10 cellular contexts compared by ENCODE assay signal in genomic region chr6:44049163-44049988, GRCh38.
A peak's percentile ranks its signal among the peaks of the same experiment; 100 is the strongest.
DNase-seq lines count a peak whose midpoint lies in the region; ATAC-seq and TF ChIP-seq lines count a peak whose summit lies in the region.
"Had no signal": no experiment of that assay in that cellular context is flagged by ENCODE, and none has a peak within 500 bp of the region (broad histone marks: within the 10 kb centered on the region; RNA-seq: fewer than 3 reads in every experiment).

No MANE protein-coding gene starts in this region.

- peaks cover 28% of the 10 kb centered on the region for H3K4me1 ChIP-seq in hepatocyte (ENCODE audit: insufficient read depth)

- H2AFZ ChIP-seq in hepatocyte: no peak overlapping the region

- peaks cover 2% of the 10 kb centered on the region for H3K36me3 Mint-ChIP-seq in activated T-helper 1 cell treated with anti-CD3 and anti-CD28 coated beads, Interleukin-12 subunit alpha, Interleukin-12 subunit beta, Interleukin-2, Interleukin-4 antibody, amounts not matched to agents 30 ng/mL and 10 ng/mL and 1 ng/mL, durations not matched to agents 14 hours and 24 hours and 36 hours (ENCODE audit: low read depth)

- no peak for TF ChIP-seq CTCF in hepatocyte (IDR thresholded peaks at IDR 0.05; ENCODE audit: poor library complexity)

- H3K4me3 Mint-ChIP-seq in activated T-helper 1 cell treated with anti-CD3 and anti-CD28 coated beads, Interleukin-12 subunit alpha, Interleukin-12 subunit beta, Interleukin-2, Interleukin-4 antibody, amounts not matched to agents 30 ng/mL and 10 ng/mL and 1 ng/mL, durations not matched to agents 14 hours and 24 hours and 36 hours: peak overlapping the region; percentile 40

- H3K9me3 ChIP-seq in hepatocyte (ENCODE audit: low read depth): no peaks in the 10 kb centered on the region

- ATAC-seq in GM21619 (IDR thresholded peaks at IDR 0.05; ENCODE audit: unreplicated experiment) (peak; percentile 77), GM21526 (IDR thresholded peaks at IDR 0.05; ENCODE audit: low FRiP score, unreplicated experiment) (no peak)

- peak overlapping the region; percentile 51 for H3K27ac ChIP-seq in hepatocyte

- H3K4me3 ChIP-seq in hepatocyte: no peak overlapping the region

- H3K9me3 Mint-ChIP-seq in activated T-helper 1 cell treated with anti-CD3 and anti-CD28 coated beads, Interleukin-12 subunit alpha, Interleukin-12 subunit beta, Interleukin-2, Interleukin-4 antibody, amounts not matched to agents 30 ng/mL and 10 ng/mL and 1 ng/mL, durations not matched to agents 14 hours and 24 hours and 36 hours: no peaks in the 10 kb centered on the region

- WGBS in hepatocyte (ENCODE audit: low lambda C conversion rate, missing lambda C conversion rate): 71% methylated on average over 6 of the region's 6 CpGs

- no peak overlapping the region for H3K4me2 ChIP-seq in hepatocyte

- DNase-seq in AG08395 (ENCODE audit: low spot score): peak; percentile 54
- DNase-seq in activated T-helper 1 cell treated with anti-CD3 and anti-CD28 coated beads, Interleukin-12 subunit alpha, Interleukin-12 subunit beta, Interleukin-2, Interleukin-4 antibody, amounts not matched to agents 30 ng/mL and 10 ng/mL and 1 ng/mL, durations not matched to agents 14 hours and 24 hours and 36 hours (ENCODE audit: low spot score): peak; percentile 16
- DNase-seq in hepatocyte (ENCODE audit: low spot score): no peak
- DNase-seq in MV-4-11 (lab: John Stamatoyannopoulos, UW): no peak
- no peak for DNase-seq in stimulated activated naive CD4-positive, alpha-beta T cell treated with Interleukin-2 at 50 U/mL for 16 hours (lab: John Stamatoyannopoulos, UW)
- DNase-seq in NCI-H69 (lab: John Stamatoyannopoulos, UW): no peak
- DNase-seq: NCI-H524; stimulated activated CD4-positive, alpha-beta T cell treated with anti-CD3 and anti-CD28 coated beads, Interleukin-4, amount 100 ng/mL, for 1 hour had no signal

- no peaks in the 10 kb centered on the region for H3K79me2 ChIP-seq in hepatocyte

- H3K4me1 Mint-ChIP-seq in activated T-helper 1 cell treated with anti-CD3 and anti-CD28 coated beads, Interleukin-12 subunit alpha, Interleukin-12 subunit beta, Interleukin-2, Interleukin-4 antibody, amounts not matched to agents 30 ng/mL and 10 ng/mL and 1 ng/mL, durations not matched to agents 14 hours and 24 hours and 36 hours (ENCODE audit: low read depth): peaks cover 13% of the 10 kb centered on the region

- no peaks in the 10 kb centered on the region for H3K9me2 ChIP-seq in hepatocyte (replicated peaks; ENCODE audit: insufficient read depth)

- H3K36me3 ChIP-seq in hepatocyte (replicated peaks; ENCODE audit: insufficient read depth, low read depth): no peaks in the 10 kb centered on the region

- no peaks in the 10 kb centered on the region for H3K27me3 ChIP-seq in hepatocyte

- intact Hi-C loops in activated T-helper 1 cell treated with anti-CD3 and anti-CD28 coated beads, Interleukin-12 subunit alpha, Interleukin-12 subunit beta, Interleukin-2, Interleukin-4 antibody, amounts not matched to agents 30 ng/mL and 10 ng/mL and 1 ng/mL, durations not matched to agents 14 hours and 24 hours and 36 hours (cut with micrococcal nuclease): loop anchor here (5.0 kb wide), 1 partner anchor 47 kb away; no protein-coding TSS in a partner anchor

- H3K27me3 Mint-ChIP-seq in activated T-helper 1 cell treated with anti-CD3 and anti-CD28 coated beads, Interleukin-12 subunit alpha, Interleukin-12 subunit beta, Interleukin-2, Interleukin-4 antibody, amounts not matched to agents 30 ng/mL and 10 ng/mL and 1 ng/mL, durations not matched to agents 14 hours and 24 hours and 36 hours (ENCODE audit: insufficient read depth): no peaks in the 10 kb centered on the region

- no peaks in the 10 kb centered on the region for H4K20me1 ChIP-seq in hepatocyte (ENCODE audit: insufficient read depth, poor library complexity, severe bottlenecking)

- peak overlapping the region; percentile 83 for H3K27ac Mint-ChIP-seq in activated T-helper 1 cell treated with anti-CD3 and anti-CD28 coated beads, Interleukin-12 subunit alpha, Interleukin-12 subunit beta, Interleukin-2, Interleukin-4 antibody, amounts not matched to agents 30 ng/mL and 10 ng/mL and 1 ng/mL, durations not matched to agents 14 hours and 24 hours and 36 hours

Comparison
In these comparisons a context has a peak if more than half of its experiments do, and no peak if none do; other contexts are left out.
1. DNase-seq: peak in AG08395 (single experiment) and activated T-helper 1 cell treated with anti-CD3 and anti-CD28 coated beads, Interleukin-12 subunit alpha, Interleukin-12 subunit beta, Interleukin-2, Interleukin-4 antibody, amounts not matched to agents 30 ng/mL and 10 ng/mL and 1 ng/mL, durations not matched to agents 14 hours and 24 hours and 36 hours (single experiment); none in hepatocyte (single experiment), MV-4-11 (single experiment), stimulated activated naive CD4-positive, alpha-beta T cell treated with Interleukin-2 at 50 U/mL for 16 hours (single experiment) and NCI-H69 (single experiment).